1 cellular context compared by ENCODE assay signal in genomic region chr15:67902579-67902979, GRCh38.
TF ChIP-seq lines count a peak whose summit lies in the region.

No MANE protein-coding gene starts in this region.

TF ChIP-seq in GM12878, 131 proteins besides CTCF, POLR2A, EP300 and RAD21 (continued from another document and continues in another):
- TF ChIP-seq NBN (IDR thresholded peaks at IDR 0.05) (no peak), ZBTB40 (IDR thresholded peaks at IDR 0.05; ENCODE audit: borderline replicate concordance) (no peak), SIN3A (IDR thresholded peaks at IDR 0.05; ENCODE audit: low read depth, low read length) (no peak), IRF4 (IDR thresholded peaks at IDR 0.05; ENCODE audit: low read depth, low read length) (peak; percentile 43; the same call in 1 of the 2 replicates), SP1 (IDR thresholded peaks at IDR 0.05; ENCODE audit: low read depth, low read length) (no peak), MTA2 (IDR thresholded peaks at IDR 0.05; ENCODE audit: low read depth) (peak; percentile 56), CBFB (IDR thresholded peaks at IDR 0.05; ENCODE audit: low read depth) (no peak), MAX (IDR thresholded peaks at IDR 0.05; ENCODE audit: low read depth, low read length) (no peak), MEF2A (IDR thresholded peaks at IDR 0.05; ENCODE audit: insufficient read depth, low read depth, low read length) (0 out of 2 replicates have a peak, but pooled peaks have one; percentile 58), GATAD2B (conservative IDR thresholded peaks at IDR 0.05; ENCODE audit: low read depth) (no peak), MTA3 (IDR thresholded peaks at IDR 0.05; ENCODE audit: borderline replicate concordance, low read length) (peak; percentile 62; the same call in 1 of the 2 replicates), ZNF217 (IDR thresholded peaks at IDR 0.05) (0 out of 2 replicates have a peak, but pooled peaks have one; percentile 40), KAT2A (conservative IDR thresholded peaks at IDR 0.05; ENCODE audit: control insufficient read depth, low read depth, low read length) (no peak), MEF2B (IDR thresholded peaks at IDR 0.05; ENCODE audit: partially characterized antibody, poor library complexity, severe bottlenecking) (no peak), PRDM15 (CRISPR knock-in tag; IDR thresholded peaks at IDR 0.05) (no peak), NFYA (IDR thresholded peaks at IDR 0.05; ENCODE audit: borderline replicate concordance, low read depth, low read length) (no peak), POLR2AphosphoS2 (IDR thresholded peaks at IDR 0.05; ENCODE audit: low read depth, low read length) (no peak), LARP7 (IDR thresholded peaks at IDR 0.05) (no peak), POU2F2 (IDR thresholded peaks at IDR 0.05; ENCODE audit: borderline replicate concordance, low read depth, low read length) (peak; percentile 18; the same call in 1 of the 3 replicates), BHLHE40 (IDR thresholded peaks at IDR 0.05; ENCODE audit: borderline replicate concordance in 1 of 2, low read depth in 2 of 2, low read length in 1 of 2) (no peak), CBX3 (IDR thresholded peaks at IDR 0.05; ENCODE audit: borderline replicate concordance, low read depth) (no peak), FOS (IDR thresholded peaks at IDR 0.05; ENCODE audit: borderline replicate concordance, extremely low read depth, insufficient read length) (no peak), MXI1 (IDR thresholded peaks at IDR 0.05; ENCODE audit: low read depth, low read length) (no peak), MYB (IDR thresholded peaks at IDR 0.05; ENCODE audit: borderline replicate concordance, low read depth, low read length) (no peak), GABPA (IDR thresholded peaks at IDR 0.05; ENCODE audit: low read depth) (0 out of 2 replicates have a peak, but pooled peaks have one; percentile 46), PBX3 (IDR thresholded peaks at IDR 0.05; ENCODE audit: insufficient replicate concordance, low read depth, low read length) (no peak), ZNF24 (IDR thresholded peaks at IDR 0.05) (no peak), CEBPB (IDR thresholded peaks at IDR 0.05; ENCODE audit: borderline replicate concordance in 1 of 2, low read depth in 2 of 2, low read length in 2 of 2) (no peak), CREB1 (IDR thresholded peaks at IDR 0.05; ENCODE audit: low read depth) (peak; percentile 38; the same call in 1 of the 2 replicates), REST (IDR thresholded peaks at IDR 0.05; ENCODE audit: low read depth, low read length) (no peak), HDAC2 (IDR thresholded peaks at IDR 0.05) (no peak), ZNF687 (IDR thresholded peaks at IDR 0.05) (no peak), STAT3 (IDR thresholded peaks at IDR 0.05; ENCODE audit: low read depth, low read length) (no peak), EED (IDR thresholded peaks at IDR 0.05; ENCODE audit: low read depth) (peak; percentile 57; the same call in 1 of the 2 replicates), EGR1 (IDR thresholded peaks at IDR 0.05; ENCODE audit: borderline replicate concordance in 1 of 2, low read depth in 2 of 2, low read length in 2 of 2) (no peak), SKIL (IDR thresholded peaks at IDR 0.05; ENCODE audit: low read depth, poor library complexity, severe bottlenecking) (peak; percentile 93), SMAD5 (IDR thresholded peaks at IDR 0.05; ENCODE audit: low read depth) (no peak), JUND (IDR thresholded peaks at IDR 0.05; ENCODE audit: low read depth, low read length) (no peak), RFX5 (IDR thresholded peaks at IDR 0.05; ENCODE audit: low read depth, low read length) (no peak), ZBED1 (IDR thresholded peaks at IDR 0.05; ENCODE audit: borderline replicate concordance) (peak; percentile 62; the same call in 1 of the 2 replicates), RB1 (IDR thresholded peaks at IDR 0.05; ENCODE audit: borderline replicate concordance) (no peak), CREM (IDR thresholded peaks at IDR 0.05; ENCODE audit: low read depth) (peak; percentile 70), PML (IDR thresholded peaks at IDR 0.05; ENCODE audit: low read length) (no peak), NFIC (IDR thresholded peaks at IDR 0.05; ENCODE audit: low read depth, low read length) (peak; percentile 86)
